ENCODE assay signal across 8 cellular contexts in genomic region chr1:155127672-155128468, GRCh38. TPM values are rescaled to one million over a fixed set of nuclear protein-coding genes. Genes with fewer than 3 reads are reported as not detected.
DNase-seq lines count a peak whose midpoint lies in the region; ATAC-seq and TF ChIP-seq lines count a peak whose summit lies in the region.

Gene EFNA1, plus strand, starts transcription at chr1:155127876. Its CDS starts 102 bp downstream, at chr1:155127978.

- WGBS in adrenal gland, 4 donors, result 1 to 4% (median 3%) methylated on average over 11 to 45 of the region's 45 CpGs
- 1 to 6% (median 2%) methylated on average over 8 to 45 of the region's 45 CpGs for WGBS in heart left ventricle, 4 donors

- H3K4me3 ChIP-seq in Peyer's patch (peak within 1 kb of the TSS; percentile 51 to 69 (median 64)), adrenal gland (peak within 1 kb of the TSS in 3 of 4 donors; percentile 28 to 71 (median 45)), heart left ventricle (peak within 1 kb of the TSS; percentile 68 to 95 (median 82))

- ATAC-seq in heart left ventricle (peak; percentile 39 to 76 (median 66)), omental fat pad (ENCODE audit: low FRiP score) (peak; percentile 55), HG03025 (IDR thresholded peaks at IDR 0.05; ENCODE audit: low FRiP score, unreplicated experiment) (no peak)

- peaks cover 6 to 24% (median 15%) of the 10 kb centered on the region in 4 donors for H3K4me1 ChIP-seq in Peyer's patch
- H3K4me1 ChIP-seq in adrenal gland (replicated peaks in 1 of 2), result peaks cover 28 to 39% of the 10 kb centered on the region in 2 donors
- H3K4me1 ChIP-seq in heart left ventricle, result peaks cover 7 to 70% (median 45%) of the 10 kb centered on the region in 12 donors

- intact Hi-C loops in adrenal gland (cut with DNase I), result loop anchor here in 1 of 2 donors (5.0 kb wide), 1 partner anchor 36 kb away; no protein-coding TSS in a partner anchor
- intact Hi-C loops in heart left ventricle (cut with DNase I), result loop anchor here (1.0 to 5.0 kb wide), 5 partner anchors 33 to 39 kb away; no protein-coding TSS in a partner anchor

- H3K27me3 ChIP-seq in Peyer's patch (no peaks in the 10 kb centered on the region), adrenal gland (no peaks in the 10 kb centered on the region), heart left ventricle (peaks cover 0 to 35% (median 0%) of the 10 kb centered on the region in 9 donors)

- peak; percentile 30 for DNase-seq in NCI-H1436 (lab: John Stamatoyannopoulos, UW)
- no peak for DNase-seq in NCI-H1436 treated with DMSO at 0.1 percent for 48 hours (lab: John Stamatoyannopoulos, UW)
- DNase-seq in Peyer's patch, result peak; percentile 26 to 86 (median 75)
- DNase-seq in adrenal gland, result peak in 6 of 7 donors; percentile 45 to 72 (median 63)
- DNase-seq in heart left ventricle, result peak; percentile 74 to 88 (median 81)
- DNase-seq in omental fat pad (ENCODE audit: low spot score), result no peak
- no peak for DNase-seq in amniotic stem cell (lab: John Stamatoyannopoulos, UW)

- TF ChIP-seq POLR2A in Peyer's patch (IDR thresholded peaks at IDR 0.05) (peak; percentile 72 to 76), adrenal gland (IDR thresholded peaks at IDR 0.05) (peak; percentile 14 to 71), heart left ventricle (IDR thresholded peaks at IDR 0.05) (peak in 1 of 2 donors; percentile 97)

- H3K36me3 ChIP-seq in Peyer's patch (peaks cover 0 to 17% (median 0%) of the 10 kb centered on the region in 3 donors), adrenal gland (replicated peaks in 1 of 2) (peaks cover 0 to 17% of the 10 kb centered on the region in 2 donors), heart left ventricle (peaks cover 0 to 23% (median 18%) of the 10 kb centered on the region in 9 donors)

- no peaks in the 10 kb centered on the region for H3K9me3 ChIP-seq in Peyer's patch
- no peaks in the 10 kb centered on the region for H3K9me3 ChIP-seq in adrenal gland (replicated peaks in 1 of 3)
- H3K9me3 ChIP-seq in heart left ventricle, result no peaks in the 10 kb centered on the region

- H3K27ac ChIP-seq in Peyer's patch (peak within 1 kb of the TSS; percentile 58 to 98 (median 92)), adrenal gland (peak within 1 kb of the TSS; percentile 17 to 81 (median 70)), heart left ventricle (peak within 1 kb of the TSS; percentile 87 to 100 (median 96))

- TF ChIP-seq CTCF in Peyer's patch (IDR thresholded peaks at IDR 0.05) (no peak), adrenal gland (IDR thresholded peaks at IDR 0.05) (no peak), heart left ventricle (IDR thresholded peaks at IDR 0.05) (no peak), omental fat pad (IDR thresholded peaks at IDR 0.05) (no peak)

RNA-seq across cellular contexts. Expression of gene EFNA1, which starts in this region (rescaled TPM):
- 100 to 1,000 TPM in 3 of 4 donors, 10 to 100 TPM in 1; 13.2 to 166 (median 145) TPM for total RNA-seq in Peyer's patch
- total RNA-seq in adrenal gland, result 10 to 100 TPM; 16.3 to 49.7 (median 31.0) TPM
- polyA plus RNA-seq in adrenal gland, result 10 to 100 TPM in 2 of 3 donors, 1 to 10 TPM in 1; 6.6 to 35.9 (median 30.2) TPM
- 10 to 100 TPM; 22.8 to 51.8 (median 37.2) TPM for total RNA-seq in heart left ventricle
- 100 to 1,000 TPM in 1 of 2 donors, 10 to 100 TPM in 1; 31.6 to 103 TPM for polyA plus RNA-seq in heart left ventricle
- 10 to 100 TPM; 29.2 to 61.7 (median 56.7) TPM for total RNA-seq in omental fat pad

Comparison
In these comparisons a context has a peak if more than half of its experiments do, and no peak if none do; other contexts are left out.
1. DNase-seq: peak in NCI-H1436 (single experiment), Peyer's patch (3 of 3), adrenal gland (6 of 7) and heart left ventricle (5 of 5); none in NCI-H1436 treated with DMSO at 0.1 percent for 48 hours (single experiment), omental fat pad (single experiment) and amniotic stem cell (single experiment).
2. Peak in every context shown above with its lines, with median percentiles within 50 percentile points of each other: H3K27ac ChIP-seq and H3K4me3 ChIP-seq.